36 cellular contexts compared by ENCODE assay signal in the genomic region with DNA sequence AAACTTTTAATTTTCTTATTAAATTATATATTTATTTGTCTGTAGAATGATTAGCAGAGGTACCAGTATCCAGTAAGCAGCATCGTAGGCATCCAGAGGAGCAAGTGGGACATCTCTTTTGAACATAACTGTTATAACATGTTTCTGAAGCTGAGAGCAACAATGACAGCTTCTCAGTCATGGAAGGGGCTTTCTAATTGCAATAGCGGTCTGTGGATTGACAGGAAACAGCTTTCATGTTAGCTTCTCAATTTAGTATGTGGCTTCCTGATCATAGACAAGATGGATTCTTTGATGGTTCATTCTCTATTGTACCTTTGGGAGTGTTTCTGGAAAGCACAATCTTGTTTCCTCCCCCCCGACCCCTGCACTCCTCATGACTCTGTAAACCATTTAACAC.
"Had no signal": no experiment of that assay in that cellular context is flagged by ENCODE, and none has a peak within 500 bp of the region (broad histone marks: within the 10 kb centered on the region; RNA-seq: fewer than 3 reads in every experiment).

No MANE protein-coding gene starts in this region.

- H3K4me3 Mint-ChIP-seq: activated B cell treated with CpG ODN at 0.5 μM for 24 hours; activated CD4-positive, alpha-beta memory T cell treated with anti-CD3 and anti-CD28 coated beads, Interleukin-2, amount 10 ng/mL, durations not matched to agents 7 days and 5 days; activated CD4-positive, alpha-beta T cell treated with anti-CD3 and anti-CD28 coated beads for 36 hours; activated CD4-positive, alpha-beta T cell treated with anti-CD3 and anti-CD28 coated beads, Interleukin-2, amount 10 ng/mL, durations not matched to agents 7 days and 5 days; activated CD8-positive, alpha-beta memory T cell treated with anti-CD3 and anti-CD28 coated beads, Interleukin-2, amount 10 ng/mL, durations not matched to agents 7 days and 5 days; activated CD8-positive, alpha-beta T cell treated with anti-CD3 and anti-CD28 coated beads, Interleukin-2, amount 10 ng/mL, durations not matched to agents 7 days and 5 days; activated naive CD4-positive, alpha-beta T cell treated with anti-CD3 and anti-CD28 coated beads, Interleukin-2, amount 10 ng/mL, durations not matched to agents 7 days and 5 days; activated naive CD4-positive, alpha-beta T cell treated with anti-CD3 and anti-CD28 coated beads, Interleukin-2, amount 50 U/mL, for 24 hours; activated naive CD8-positive, alpha-beta T cell; activated naive CD8-positive, alpha-beta T cell treated with anti-CD3 and anti-CD28 coated beads, Interleukin-2, amount 10 ng/mL, durations not matched to agents 7 days and 5 days; activated naive CD8-positive, alpha-beta T cell treated with anti-CD3 and anti-CD28 coated beads, Interleukin-2, amount 50 U/mL, for 24 hours; activated T-cell treated with anti-CD3 and anti-CD28 coated beads, Interleukin-2, amount 50 U/mL, for 24 hours; brain; central memory CD8-positive, alpha-beta T cell; T-helper 1 cell treated with Interleukin-12 subunit alpha and Interleukin-12 subunit beta and Interleukin-4 antibody, amounts not matched to agents 30 μg/mL and 1 μg/mL, for 36 hours; T-helper 2 cell treated with Interferon-gamma antibody and Interleukin-4, amounts not matched to agents 5 μg/mL and 100 μg/mL, for 36 hours had no signal

- H3K4me1 ChIP-seq: ascending aorta had no signal

- ATAC-seq: activated CD4-positive, alpha-beta T cell treated with anti-CD3 and anti-CD28 coated beads for 36 hours; activated CD8-positive, alpha-beta memory T cell treated with anti-CD3 and anti-CD28 coated beads, Interleukin-2, amount 10 ng/mL, durations not matched to agents 7 days and 5 days; activated CD8-positive, alpha-beta T cell treated with anti-CD3 and anti-CD28 coated beads, Interleukin-2, amount 10 ng/mL, durations not matched to agents 7 days and 5 days; activated naive CD8-positive, alpha-beta T cell treated with anti-CD3 and anti-CD28 coated beads, Interleukin-2, amount 50 U/mL, for 24 hours had no signal

- H3K4me1 Mint-ChIP-seq: activated B cell treated with CpG ODN at 0.5 μM for 24 hours; activated CD4-positive, alpha-beta memory T cell treated with anti-CD3 and anti-CD28 coated beads, Interleukin-2, amount 10 ng/mL, durations not matched to agents 7 days and 5 days; activated CD4-positive, alpha-beta T cell treated with anti-CD3 and anti-CD28 coated beads for 36 hours; activated CD4-positive, alpha-beta T cell treated with anti-CD3 and anti-CD28 coated beads, Interleukin-2, amount 10 ng/mL, durations not matched to agents 7 days and 5 days; activated CD8-positive, alpha-beta memory T cell treated with anti-CD3 and anti-CD28 coated beads, Interleukin-2, amount 10 ng/mL, durations not matched to agents 7 days and 5 days; activated naive CD4-positive, alpha-beta T cell treated with anti-CD3 and anti-CD28 coated beads, Interleukin-2, amount 10 ng/mL, durations not matched to agents 7 days and 5 days; activated naive CD4-positive, alpha-beta T cell treated with anti-CD3 and anti-CD28 coated beads, Interleukin-2, amount 50 U/mL, for 24 hours; activated naive CD8-positive, alpha-beta T cell treated with anti-CD3 and anti-CD28 coated beads, Interleukin-2, amount 10 ng/mL, durations not matched to agents 7 days and 5 days; activated naive CD8-positive, alpha-beta T cell treated with anti-CD3 and anti-CD28 coated beads, Interleukin-2, amount 50 U/mL, for 24 hours; brain; central memory CD8-positive, alpha-beta T cell had no signal

- H3K27me3 Mint-ChIP-seq: activated B cell treated with CpG ODN at 0.5 μM for 24 hours; activated CD4-positive, alpha-beta memory T cell treated with anti-CD3 and anti-CD28 coated beads, Interleukin-2, amount 10 ng/mL, durations not matched to agents 7 days and 5 days; activated CD4-positive, alpha-beta T cell treated with anti-CD3 and anti-CD28 coated beads for 36 hours; activated CD4-positive, alpha-beta T cell treated with anti-CD3 and anti-CD28 coated beads, Interleukin-2, amount 10 ng/mL, durations not matched to agents 7 days and 5 days; activated CD8-positive, alpha-beta memory T cell treated with anti-CD3 and anti-CD28 coated beads, Interleukin-2, amount 10 ng/mL, durations not matched to agents 7 days and 5 days; activated naive CD4-positive, alpha-beta T cell treated with anti-CD3 and anti-CD28 coated beads, Interleukin-2, amount 10 ng/mL, durations not matched to agents 7 days and 5 days; activated naive CD4-positive, alpha-beta T cell treated with anti-CD3 and anti-CD28 coated beads, Interleukin-2, amount 50 U/mL, for 24 hours; activated naive CD8-positive, alpha-beta T cell; activated naive CD8-positive, alpha-beta T cell treated with anti-CD3 and anti-CD28 coated beads, Interleukin-2, amount 10 ng/mL, durations not matched to agents 7 days and 5 days; activated naive CD8-positive, alpha-beta T cell treated with anti-CD3 and anti-CD28 coated beads, Interleukin-2, amount 50 U/mL, for 24 hours; activated T-cell treated with anti-CD3 and anti-CD28 coated beads, Interleukin-2, amount 50 U/mL, for 24 hours; brain; central memory CD8-positive, alpha-beta T cell had no signal

- DNase-seq: activated B cell treated with CpG ODN at 0.5 μM for 24 hours; activated CD4-positive, alpha-beta memory T cell treated with anti-CD3 and anti-CD28 coated beads, Interleukin-2, amount 10 ng/mL, durations not matched to agents 7 days and 5 days; activated CD4-positive, alpha-beta T cell treated with anti-CD3 and anti-CD28 coated beads for 36 hours; activated CD4-positive, alpha-beta T cell treated with anti-CD3 and anti-CD28 coated beads for 48 hours; activated CD4-positive, alpha-beta T cell treated with anti-CD3 and anti-CD28 coated beads, Interleukin-2, amount 10 ng/mL, durations not matched to agents 7 days and 5 days; activated CD4-positive, alpha-beta T cell treated with anti-CD3 and anti-CD28 coated beads, Interleukin-2, amount 50 U/mL, for 48 hours; activated CD4-positive, CD25-positive, alpha-beta regulatory T cell treated with anti-CD3 and anti-CD28 coated beads, Interleukin-2, amount 50 U/mL, for 72 hours; activated CD8-positive, alpha-beta memory T cell treated with anti-CD3 and anti-CD28 coated beads for 24 hours; activated CD8-positive, alpha-beta memory T cell treated with anti-CD3 and anti-CD28 coated beads, Interleukin-2, amount 10 ng/mL, durations not matched to agents 7 days and 5 days; activated CD8-positive, alpha-beta memory T cell treated with anti-CD3 and anti-CD28 coated beads, Interleukin-2, amount 50 U/mL, for 48 hours; activated CD8-positive, alpha-beta T cell treated with anti-CD3 and anti-CD28 coated beads, Interleukin-2, amount 10 ng/mL, durations not matched to agents 7 days and 5 days; activated effector memory CD4-positive, alpha-beta T cell treated with Interleukin-2 at 50 U/mL for 16 hours; activated gamma-delta T cell; activated naive CD4-positive, alpha-beta T cell treated with anti-CD3 and anti-CD28 coated beads, Interleukin-2, amount 10 ng/mL, durations not matched to agents 7 days and 5 days; activated naive CD4-positive, alpha-beta T cell treated with Interleukin-2 at 50 U/mL for 16 hours; activated naive CD8-positive, alpha-beta T cell treated with anti-CD3 and anti-CD28 coated beads, Interleukin-2, amount 10 ng/mL, durations not matched to agents 7 days and 5 days; activated naive CD8-positive, alpha-beta T cell treated with anti-CD3 and anti-CD28 coated beads, Interleukin-2, amount 50 U/mL, for 24 hours; activated T-cell treated with anti-CD3 and anti-CD28 coated beads, Interleukin-2, amount 50 U/mL, for 24 hours; activated T-cell treated with anti-CD3 and anti-CD28 coated beads, Interleukin-2, amount 50 U/mL, for 48 hours; amygdala; anterior cingulate cortex; caudate nucleus; cerebellar nuclear complex; T-helper 1 cell; T-helper 2 cell; T-helper 9 cell had no signal

- H3K9me3 ChIP-seq: ascending aorta had no signal

- H3K36me3 ChIP-seq: ascending aorta, cardiac muscle cell had no signal

- H3K9me3 Mint-ChIP-seq: activated CD4-positive, alpha-beta memory T cell treated with anti-CD3 and anti-CD28 coated beads, Interleukin-2, amount 10 ng/mL, durations not matched to agents 7 days and 5 days; activated naive CD4-positive, alpha-beta T cell treated with anti-CD3 and anti-CD28 coated beads, Interleukin-2, amount 50 U/mL, for 24 hours; brain had no signal

- H3K4me3 ChIP-seq: ascending aorta, cardiac muscle cell had no signal

- H3K27me3 ChIP-seq: ascending aorta, cardiac muscle cell had no signal

- H3K27ac Mint-ChIP-seq: activated B cell treated with CpG ODN at 0.5 μM for 24 hours; activated CD4-positive, alpha-beta memory T cell treated with anti-CD3 and anti-CD28 coated beads, Interleukin-2, amount 10 ng/mL, durations not matched to agents 7 days and 5 days; activated CD4-positive, alpha-beta T cell treated with anti-CD3 and anti-CD28 coated beads for 36 hours; activated CD4-positive, alpha-beta T cell treated with anti-CD3 and anti-CD28 coated beads, Interleukin-2, amount 10 ng/mL, durations not matched to agents 7 days and 5 days; activated CD8-positive, alpha-beta memory T cell treated with anti-CD3 and anti-CD28 coated beads, Interleukin-2, amount 10 ng/mL, durations not matched to agents 7 days and 5 days; activated CD8-positive, alpha-beta T cell treated with anti-CD3 and anti-CD28 coated beads, Interleukin-2, amount 10 ng/mL, durations not matched to agents 7 days and 5 days; activated naive CD4-positive, alpha-beta T cell treated with anti-CD3 and anti-CD28 coated beads, Interleukin-2, amount 10 ng/mL, durations not matched to agents 7 days and 5 days; activated naive CD4-positive, alpha-beta T cell treated with anti-CD3 and anti-CD28 coated beads, Interleukin-2, amount 50 U/mL, for 24 hours; activated naive CD8-positive, alpha-beta T cell; activated naive CD8-positive, alpha-beta T cell treated with anti-CD3 and anti-CD28 coated beads, Interleukin-2, amount 10 ng/mL, durations not matched to agents 7 days and 5 days; activated naive CD8-positive, alpha-beta T cell treated with anti-CD3 and anti-CD28 coated beads, Interleukin-2, amount 50 U/mL, for 24 hours; activated T-cell treated with anti-CD3 and anti-CD28 coated beads, Interleukin-2, amount 50 U/mL, for 24 hours; activated T-helper 2 cell treated with anti-CD3 and anti-CD28 coated beads, Interferon-gamma antibody, Interleukin-2, Interleukin-4, amounts not matched to agents 10 μg/mL and 5 μg/mL and 100 μg/mL, durations not matched to agents 14 hours and 24 hours and 36 hours; brain; T-helper 1 cell treated with Interleukin-12 subunit alpha and Interleukin-12 subunit beta and Interleukin-4 antibody, amounts not matched to agents 30 μg/mL and 1 μg/mL, for 36 hours; T-helper 2 cell treated with Interferon-gamma antibody and Interleukin-4, amounts not matched to agents 5 μg/mL and 100 μg/mL, for 36 hours had no signal

- H3K27ac ChIP-seq: ascending aorta, cardiac muscle cell, VCaP had no signal

- H3K36me3 Mint-ChIP-seq: activated CD8-positive, alpha-beta memory T cell treated with anti-CD3 and anti-CD28 coated beads, Interleukin-2, amount 10 ng/mL, durations not matched to agents 7 days and 5 days; activated naive CD4-positive, alpha-beta T cell treated with anti-CD3 and anti-CD28 coated beads, Interleukin-2, amount 10 ng/mL, durations not matched to agents 7 days and 5 days; activated naive CD4-positive, alpha-beta T cell treated with anti-CD3 and anti-CD28 coated beads, Interleukin-2, amount 50 U/mL, for 24 hours; activated naive CD8-positive, alpha-beta T cell; activated naive CD8-positive, alpha-beta T cell treated with anti-CD3 and anti-CD28 coated beads, Interleukin-2, amount 10 ng/mL, durations not matched to agents 7 days and 5 days; brain had no signal
